Comparison of ENCODE assay signal across 8 cellular contexts in the genomic region with DNA sequence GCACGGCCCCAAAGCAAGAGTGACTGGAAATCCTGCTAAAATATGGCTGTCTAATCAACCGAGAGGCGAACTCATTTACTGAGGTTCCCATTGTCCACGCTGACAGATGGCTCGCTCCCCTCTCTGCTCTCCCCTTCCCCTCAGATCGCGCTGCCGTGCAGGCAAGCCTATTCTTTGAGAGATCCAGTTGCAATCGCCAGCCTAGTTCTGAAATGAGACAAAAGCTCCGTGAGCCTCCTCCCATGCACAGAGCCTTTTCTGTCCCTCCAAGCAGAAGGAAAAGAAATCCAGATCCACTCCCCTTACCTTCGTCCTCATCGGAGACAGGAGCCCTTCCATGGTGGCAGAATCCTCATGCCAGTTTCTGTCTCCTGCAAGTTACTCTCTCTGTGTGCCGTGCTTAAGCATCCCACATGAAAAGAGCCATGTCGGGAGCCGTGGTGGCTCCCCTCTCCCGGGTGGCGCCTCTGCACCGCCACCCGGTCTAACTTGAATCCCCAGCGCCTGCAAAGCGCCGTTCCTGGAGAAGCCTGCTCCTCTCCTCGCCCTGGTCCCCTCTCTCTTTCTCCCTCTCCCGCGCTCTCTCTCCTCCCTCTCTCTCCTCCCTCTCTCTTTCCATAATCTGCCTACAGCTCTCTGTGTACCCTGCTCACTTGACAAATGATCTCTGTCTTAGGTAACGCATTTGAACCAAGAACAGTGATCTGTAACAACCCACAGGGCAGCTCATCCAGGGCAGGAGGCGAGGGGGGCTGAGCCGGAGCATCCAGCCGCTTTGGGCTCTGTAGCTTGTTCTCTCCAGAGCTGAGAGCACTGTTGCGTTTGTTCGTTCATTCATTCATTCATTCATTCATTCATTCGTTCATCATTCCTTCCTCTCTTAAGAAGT.
A peak's percentile ranks its signal among the peaks of the same experiment; 100 is the strongest.
DNase-seq lines count a peak whose midpoint lies in the region; ATAC-seq and TF ChIP-seq lines count a peak whose summit lies in the region.

No MANE protein-coding gene starts in this region.

- peaks cover 0 to 21% (median 19%) of the 10 kb centered on the region in 4 donors for H3K4me1 ChIP-seq in esophagus muscularis mucosa

- H3K27me3 ChIP-seq in esophagus muscularis mucosa (peaks cover 0 to 6% (median 0%) of the 10 kb centered on the region in 4 donors), neural cell (ENCODE audit: insufficient read depth, low read depth, low read length) (no peaks in the 10 kb centered on the region)

- H3K4me3 ChIP-seq in esophagus muscularis mucosa (peak overlapping the region; percentile 51 to 62 (median 55)), neural cell (ENCODE audit: low read length) (peak overlapping the region; percentile 81)

- peaks cover 6% of the 10 kb centered on the region for H3F3A ChIP-seq in neural cell (ENCODE audit: insufficient read depth, low read length, poor library complexity, severe bottlenecking)

- H3K9ac ChIP-seq in neural cell (ENCODE audit: low read length) = peak overlapping the region; percentile 79

- peaks cover 35% of the 10 kb centered on the region for H3K79me2 ChIP-seq in neural cell (replicated peaks; ENCODE audit: insufficient read depth, low read length)

- peak overlapping the region; percentile 54 for H3K4me2 ChIP-seq in neural cell (ENCODE audit: low read length)

- TF ChIP-seq EP300 in esophagus muscularis mucosa (IDR thresholded peaks at IDR 0.05) (no peak), neural cell (conservative IDR thresholded peaks at IDR 0.05; ENCODE audit: poor library complexity, severe bottlenecking) (no peak)

- no peak overlapping the region for H3K27ac Mint-ChIP-seq in activated naive CD4-positive, alpha-beta T cell treated with anti-CD3 and anti-CD28 coated beads for 36 hours
- H3K27ac Mint-ChIP-seq in T-cell = no peak overlapping the region

- intact Hi-C loops in activated naive CD4-positive, alpha-beta T cell treated with anti-CD3 and anti-CD28 coated beads for 36 hours (cut with micrococcal nuclease) = no loop called here
- intact Hi-C loops in esophagus muscularis mucosa (cut with DNase I) = no loop called here

- peak overlapping the region; percentile 38 to 72 (median 46) for H3K27ac ChIP-seq in esophagus muscularis mucosa (replicated peaks in 1 of 4)
- H3K27ac ChIP-seq in neural cell (ENCODE audit: low read length) = peak overlapping the region; percentile 88

- no peak for TF ChIP-seq CTCF in esophagus muscularis mucosa (IDR thresholded peaks at IDR 0.05)
- no peak for TF ChIP-seq CTCF in neural cell (IDR thresholded peaks at IDR 0.05; ENCODE audit: poor library complexity, severe bottlenecking)

- H3K27me3 Mint-ChIP-seq in activated naive CD4-positive, alpha-beta T cell treated with anti-CD3 and anti-CD28 coated beads for 36 hours (ENCODE audit: low read depth) = peaks cover 61% of the 10 kb centered on the region
- H3K27me3 Mint-ChIP-seq in T-cell = peaks cover 73% of the 10 kb centered on the region in 2 donors

- H3K4me1 Mint-ChIP-seq in activated naive CD4-positive, alpha-beta T cell treated with anti-CD3 and anti-CD28 coated beads for 36 hours (ENCODE audit: low read depth) = peaks cover 15% of the 10 kb centered on the region
- peaks cover 15 to 17% (median 16%) of the 10 kb centered on the region in 3 donors for H3K4me1 Mint-ChIP-seq in T-cell

- H3K9me3 Mint-ChIP-seq in activated naive CD4-positive, alpha-beta T cell treated with anti-CD3 and anti-CD28 coated beads for 36 hours = no peaks in the 10 kb centered on the region
- H3K9me3 Mint-ChIP-seq in T-cell = no peaks in the 10 kb centered on the region

- H3K36me3 ChIP-seq in esophagus muscularis mucosa = no peaks in the 10 kb centered on the region
- H3K36me3 ChIP-seq in neural cell (ENCODE audit: insufficient read depth, low read length) = no peaks in the 10 kb centered on the region

- peak; percentile 60 to 72 (median 66) for ATAC-seq in T-cell (replicated peaks in 1 of 4)
- no peak for ATAC-seq in HG03135 (IDR thresholded peaks at IDR 0.05; ENCODE audit: unreplicated experiment)

- H2AFZ ChIP-seq in neural cell (ENCODE audit: low read depth, low read length) = peak overlapping the region; percentile 45

- no peaks in the 10 kb centered on the region for H3K36me3 Mint-ChIP-seq in activated naive CD4-positive, alpha-beta T cell treated with anti-CD3 and anti-CD28 coated beads for 36 hours (ENCODE audit: low read depth)
- H3K36me3 Mint-ChIP-seq in T-cell = no peaks in the 10 kb centered on the region

- H4K20me1 ChIP-seq in neural cell (ENCODE audit: insufficient read depth) = no peaks in the 10 kb centered on the region

- H3K9me3 ChIP-seq in esophagus muscularis mucosa = no peaks in the 10 kb centered on the region
- H3K9me3 ChIP-seq in neural cell (ENCODE audit: low read length) = no peaks in the 10 kb centered on the region

- no peaks in the 10 kb centered on the region for H3K9me2 ChIP-seq in neural cell (ENCODE audit: insufficient read depth, low read length)

- CTCF ChIA-PET in activated naive CD4-positive, alpha-beta T cell treated with anti-CD3 and anti-CD28 coated beads for 36 hours (lab: Charles Lee) = interaction anchor here (0.5 kb wide), 1 partner anchor 250 kb away, joined by 3 read pairs; no protein-coding TSS in a partner anchor
- CTCF ChIA-PET in T-cell (lab: Charles Lee) = no interaction called here

- TF ChIP-seq POLR2A in esophagus muscularis mucosa (IDR thresholded peaks at IDR 0.05; ENCODE audit: low read depth) = no peak

- POLR2A ChIA-PET in T-cell (lab: Charles Lee) = interaction anchor here (0.5 to 1.2 kb wide), 3 partner anchors 10 to 11 kb away, joined by 3 to 6 read pairs (median 3); no protein-coding TSS in a partner anchor

- 3% methylated on average over 32 of the region's 32 CpGs for WGBS in esophagus muscularis mucosa

- DNase-seq in activated naive CD4-positive, alpha-beta T cell treated with anti-CD3 and anti-CD28 coated beads for 36 hours = peak; percentile 28
- no peak for DNase-seq in activated naive CD4-positive, alpha-beta T cell treated with anti-CD3 and anti-CD28 coated beads, Interleukin-2, amount 50 U/mL, for 16 hours
- DNase-seq in T-cell (peak in 9 of 34 experiments; percentile 3 to 22 (median 8)), esophagus muscularis mucosa (ENCODE audit: extremely low spot score) (no peak), iPS-NIHi11 (ENCODE audit: low spot score) (no peak), HK-2 (ENCODE audit: unreplicated experiment) (no peak)

- peak overlapping the region; percentile 66 for H3K4me3 Mint-ChIP-seq in activated naive CD4-positive, alpha-beta T cell treated with anti-CD3 and anti-CD28 coated beads for 36 hours
- H3K4me3 Mint-ChIP-seq in T-cell = peak overlapping the region; percentile 79 to 81 (median 80)

- peak; percentile 53 for TF ChIP-seq RAD21 in neural cell (conservative IDR thresholded peaks at IDR 0.05)

TF ChIP-seq in neural cell, 6 proteins besides CTCF, POLR2A, EP300 and RAD21:
- peak; percentile 36 for TF ChIP-seq REST (IDR thresholded peaks at IDR 0.05; ENCODE audit: borderline replicate concordance)
- peak; percentile 57 for TF ChIP-seq SMC3 (conservative IDR thresholded peaks at IDR 0.05; ENCODE audit: poor library complexity)
- TF ChIP-seq EZH2 (IDR thresholded peaks at IDR 0.05; ENCODE audit: borderline replicate concordance, insufficient read depth, low read length, poor library complexity, severe bottlenecking) = no peak
- peak; percentile 69 for TF ChIP-seq MXI1 (conservative IDR thresholded peaks at IDR 0.05; ENCODE audit: poor library complexity, severe bottlenecking)
- TF ChIP-seq POLR2AphosphoS5 (IDR thresholded peaks at IDR 0.05) = peak; percentile 40
- TF ChIP-seq TAF1 (IDR thresholded peaks at IDR 0.05; ENCODE audit: low read depth) = peak; percentile 71
